Comparison of ENCODE assay signal across 16 cellular contexts in genomic region chr3:143538577-143538981, GRCh38.
DNase-seq lines count a peak whose midpoint lies in the region; ATAC-seq and TF ChIP-seq lines count a peak whose summit lies in the region.
"Had no signal": no experiment of that assay in that cellular context is flagged by ENCODE, and none has a peak within 500 bp of the region (broad histone marks: within the 10 kb centered on the region; RNA-seq: fewer than 3 reads in every experiment).

No MANE protein-coding gene starts in this region.

- no peaks in the 10 kb centered on the region for H3K27me3 Mint-ChIP-seq in MCF 10A (ENCODE audit: insufficient read depth, unreplicated experiment)
- H3K27me3 Mint-ChIP-seq: central memory CD8-positive, alpha-beta T cell; T-helper 17 cell had no signal

- DNase-seq in MCF 10A (ENCODE audit: unreplicated experiment) (peak; percentile 53), breast epithelium (ENCODE audit: low spot score in 2 of 2) (no peak), brain microvascular endothelial cell (peak; percentile 49), foreskin keratinocyte (peak; percentile 47 to 75), NCI-H524 treated with DMSO at 0.1 percent for 48 hours (lab: John Stamatoyannopoulos, UW) (no peak), NCI-H128 (lab: John Stamatoyannopoulos, UW; ENCODE audit: unreplicated experiment) (no peak)
- DNase-seq: 8988T; activated CD4-positive, alpha-beta T cell treated with anti-CD3 and anti-CD28 coated beads, Interleukin-2, amount 50 U/mL, for 1 hour; H9; NCI-H1092; T-helper 17 cell; upper lobe of left lung had no signal

- no peak overlapping the region for H3K4me3 Mint-ChIP-seq in MCF 10A (ENCODE audit: unreplicated experiment)
- H3K4me3 Mint-ChIP-seq: activated T-helper 1 cell treated with anti-CD3 and anti-CD28 coated beads, Interleukin-12 subunit alpha, Interleukin-12 subunit beta, Interleukin-2, Interleukin-4 antibody, amounts not matched to agents 30 ng/mL and 10 ng/mL and 1 ng/mL, durations not matched to agents 14 hours and 24 hours and 36 hours; central memory CD8-positive, alpha-beta T cell; H9; T-helper 17 cell had no signal

- peak overlapping the region in 1 of 5 donors; percentile 72 for H3K9ac ChIP-seq in subcutaneous abdominal adipose tissue (ENCODE audit: low read length in 5 of 5)

- ATAC-seq in foreskin keratinocyte (peak; percentile 69), HG03469 (IDR thresholded peaks at IDR 0.05; ENCODE audit: unreplicated experiment) (no peak)
- ATAC-seq: T-helper 17 cell had no signal

- peaks cover 16% of the 10 kb centered on the region for H3K4me1 Mint-ChIP-seq in MCF 10A (ENCODE audit: insufficient read depth, unreplicated experiment)

- no peaks in the 10 kb centered on the region for H3K27me3 ChIP-seq in breast epithelium
- no peaks in the 10 kb centered on the region for H3K27me3 ChIP-seq in brain microvascular endothelial cell (replicated peaks)
- H3K27me3 ChIP-seq in foreskin keratinocyte, result no peaks in the 10 kb centered on the region
- no peaks in the 10 kb centered on the region for H3K27me3 ChIP-seq in subcutaneous abdominal adipose tissue (ENCODE audit: control insufficient read depth in 5 of 5, insufficient read depth in 4 of 5, low read length in 5 of 5)
- H3K27me3 ChIP-seq: upper lobe of left lung had no signal

- in situ Hi-C loops in brain microvascular endothelial cell (cut with HindIII; ENCODE audit: low pct_ligation_motif_present, low sequenced_read_pairs), result no loop called here

- H3K4me1 ChIP-seq in breast epithelium (no peaks in the 10 kb centered on the region), foreskin keratinocyte (no peaks in the 10 kb centered on the region), subcutaneous abdominal adipose tissue (ENCODE audit: control insufficient read depth in 5 of 5, insufficient read depth in 5 of 5, low read length in 5 of 5) (peaks cover 6 to 42% (median 34%) of the 10 kb centered on the region in 5 donors)

- H3K4me3 ChIP-seq in breast epithelium (no peak overlapping the region), brain microvascular endothelial cell (ENCODE audit: low read depth, low read length) (no peak overlapping the region), subcutaneous abdominal adipose tissue (ENCODE audit: low read depth in 1 of 5, low read length in 5 of 5) (no peak overlapping the region)
- H3K4me3 ChIP-seq: upper lobe of left lung had no signal

- H3K27ac ChIP-seq in breast epithelium (peak overlapping the region in 1 of 2 donors; percentile 76), brain microvascular endothelial cell (peak overlapping the region; percentile 40), foreskin keratinocyte (no peak overlapping the region), subcutaneous abdominal adipose tissue (ENCODE audit: low read depth, low read length) (peak overlapping the region; percentile 91)

- TF ChIP-seq CTCF in MCF 10A (IDR thresholded peaks at IDR 0.05; ENCODE audit: unreplicated experiment) (no peak), breast epithelium (IDR thresholded peaks at IDR 0.05) (no peak), brain microvascular endothelial cell (IDR thresholded peaks at IDR 0.05; ENCODE audit: low read depth, low read length, missing control alignments) (no peak), foreskin keratinocyte (conservative IDR thresholded peaks at IDR 0.05) (no peak)

- CTCF ChIA-PET in MCF 10A (lab: Yijun Ruan, JAX), result no interaction called here

- H3K9me3 ChIP-seq in breast epithelium, result no peaks in the 10 kb centered on the region
- H3K9me3 ChIP-seq in subcutaneous abdominal adipose tissue (ENCODE audit: control insufficient read depth in 5 of 5, low read length in 5 of 5), result no peaks in the 10 kb centered on the region
- H3K9me3 ChIP-seq: upper lobe of left lung had no signal

- BruUV-seq in MCF 10A (replicated peaks; lab: Mats Ljungman, UMichigan), result no TSS peak

- no peaks in the 10 kb centered on the region for H3K36me3 Mint-ChIP-seq in MCF 10A (ENCODE audit: insufficient read depth, unreplicated experiment)

- peak overlapping the region; percentile 86 for H3K27ac Mint-ChIP-seq in MCF 10A (ENCODE audit: low read depth, unreplicated experiment)
- H3K27ac Mint-ChIP-seq: activated T-helper 1 cell treated with anti-CD3 and anti-CD28 coated beads, Interleukin-12 subunit alpha, Interleukin-12 subunit beta, Interleukin-2, Interleukin-4 antibody, amounts not matched to agents 30 ng/mL and 10 ng/mL and 1 ng/mL, durations not matched to agents 14 hours and 24 hours and 36 hours; H9; T-helper 17 cell had no signal

- no peak for TF ChIP-seq POLR2A in breast epithelium (IDR thresholded peaks at IDR 0.05)

- intact Hi-C loops in MCF 10A (cut with micrococcal nuclease) (no loop called here), breast epithelium (cut with DNase I; ENCODE audit: low total_unique reads) (no loop called here)

- POLR2A ChIA-PET in MCF 10A (lab: Yijun Ruan, JAX), result interaction anchor here (0.7 to 1.1 kb wide), 2 partner anchors 21 to 389 kb away, joined by 3 read pairs; no protein-coding TSS in a partner anchor

- H3K36me3 ChIP-seq in breast epithelium (no peaks in the 10 kb centered on the region), brain microvascular endothelial cell (replicated peaks) (no peaks in the 10 kb centered on the region), subcutaneous abdominal adipose tissue (ENCODE audit: control insufficient read depth in 5 of 5, insufficient read depth in 5 of 5, low read length in 5 of 5) (no peaks in the 10 kb centered on the region)
- H3K36me3 ChIP-seq: upper lobe of left lung had no signal

- no peaks in the 10 kb centered on the region for H3K9me3 Mint-ChIP-seq in MCF 10A (ENCODE audit: unreplicated experiment)
- H3K9me3 Mint-ChIP-seq: activated T-helper 1 cell treated with anti-CD3 and anti-CD28 coated beads, Interleukin-12 subunit alpha, Interleukin-12 subunit beta, Interleukin-2, Interleukin-4 antibody, amounts not matched to agents 30 ng/mL and 10 ng/mL and 1 ng/mL, durations not matched to agents 14 hours and 24 hours and 36 hours; central memory CD8-positive, alpha-beta T cell; H9 had no signal

Comparison
In these comparisons a context has a peak if more than half of its experiments do, and no peak if none do; other contexts are left out.
1. DNase-seq: peak in MCF 10A (single experiment), brain microvascular endothelial cell (single experiment) and foreskin keratinocyte (2 of 2); none in breast epithelium (0 of 2), NCI-H524 treated with DMSO at 0.1 percent for 48 hours (single experiment) and NCI-H128 (single experiment).